In genomic region chr5:75242067-75242466, GRCh38 we compare ENCODE assay signal across 21 cellular contexts. TPM values are rescaled to one million over a fixed set of nuclear protein-coding genes. Genes with fewer than 3 reads are reported as not detected.
DNase-seq lines count a peak whose midpoint lies in the region; ATAC-seq and TF ChIP-seq lines count a peak whose summit lies in the region.
"Had no signal": no experiment of that assay in that cellular context is flagged by ENCODE, and none has a peak within 500 bp of the region (broad histone marks: within the 10 kb centered on the region; RNA-seq: fewer than 3 reads in every experiment).

No MANE protein-coding gene starts in this region.

- CTCF ChIA-PET in PC-3 (lab: Charles Lee) = no interaction called here

- H3K36me3 ChIP-seq in GM23338 (ENCODE audit: insufficient read depth) (no peaks in the 10 kb centered on the region), PC-3 (ENCODE audit: low read depth, low read length) (no peaks in the 10 kb centered on the region), trophoblast cell (ENCODE audit: control insufficient read depth in 1 of 2, insufficient read depth in 2 of 2, low read length in 2 of 2) (peaks cover 0 to 1% of the 10 kb centered on the region in 2 experiments), WERI-Rb-1 (no peaks in the 10 kb centered on the region), transverse colon (no peaks in the 10 kb centered on the region)
- H3K36me3 ChIP-seq: MG63 had no signal

- H3K18ac ChIP-seq in trophoblast cell (ENCODE audit: low read length) = no peak overlapping the region

- H3K4me1 Mint-ChIP-seq in GM23338 = peaks cover 41% of the 10 kb centered on the region; the same call in 2 of the 3 replicates

- H3K27me3 Mint-ChIP-seq in GM23338 (ENCODE audit: insufficient read depth, low read depth, poor library complexity) = no peaks in the 10 kb centered on the region

- H4K91ac ChIP-seq in trophoblast cell (ENCODE audit: low read depth, low read length) = no peak overlapping the region

- no peak overlapping the region for H3K4ac ChIP-seq in trophoblast cell (ENCODE audit: low read depth, low read length)

- peaks cover 18% of the 10 kb centered on the region for H3K79me1 ChIP-seq in trophoblast cell (ENCODE audit: low read length)

- BruUV-seq in PC-3 (replicated peaks; lab: Mats Ljungman, UMichigan) = no TSS peak

- ATAC-seq in GM23338 = no peak
- ATAC-seq in PC-3 = no peak
- ATAC-seq in activated naive CD4-positive, alpha-beta T cell treated with anti-CD3 and anti-CD28 coated beads, Interleukin-2, amount 50 U/mL, for 72 hours = no peak
- ATAC-seq: K562 had no signal

- peak overlapping the region; percentile 26; the same call in 1 of the 2 replicates for H2AFZ ChIP-seq in GM23338
- H2AFZ ChIP-seq in PC-3 (ENCODE audit: low read length) = no peak overlapping the region
- no peak overlapping the region for H2AFZ ChIP-seq in trophoblast cell (ENCODE audit: insufficient read depth, low read length, poor library complexity)

- no peak for DNase-seq in GM23338 (ENCODE audit: low spot score)
- peak; percentile 14 for DNase-seq in PC-3
- no peak for DNase-seq in epithelial cell of prostate (ENCODE audit: low read depth, low spot score)
- DNase-seq in trophoblast cell = peak; percentile 9 to 51
- no peak for DNase-seq in WERI-Rb-1
- DNase-seq in transverse colon = no peak
- DNase-seq in activated naive CD4-positive, alpha-beta T cell treated with anti-CD3 and anti-CD28 coated beads, Interleukin-2, amount 50 U/mL, for 72 hours (ENCODE audit: low spot score in 2 of 2) = no peak
- DNase-seq: CD4-positive, CD25-positive, alpha-beta regulatory T cell; DMS 273 treated with DMSO at 0.1 percent for 48 hours; GDM1; HFFc6; MG63; NCI-H1417; NCI-H1694 treated with DMSO at 0.1 percent for 48 hours; NCI-H2081 treated with DMSO at 0.1 percent for 48 hours; NCI-H446; NCI-H526 treated with DMSO at 0.1 percent for 48 hours; NK-92 treated with Interleukin-12 subunit alpha and Interleukin-12 subunit beta, amount 100 ng/mL, for 24 hours; Right ventricle myocardium superior had no signal

- no peak overlapping the region for H4K8ac ChIP-seq in trophoblast cell (ENCODE audit: low read depth, low read length)

- H3F3A ChIP-seq in GM23338 (replicated peaks; ENCODE audit: low read depth) (no peaks in the 10 kb centered on the region), PC-3 (ENCODE audit: low read length, unreplicated experiment) (no peaks in the 10 kb centered on the region)

- no peaks in the 10 kb centered on the region for H3K9me3 ChIP-seq in PC-3 (ENCODE audit: low read length)
- no peaks in the 10 kb centered on the region for H3K9me3 ChIP-seq in trophoblast cell (ENCODE audit: insufficient read depth, low read depth, low read length)
- H3K9me3 ChIP-seq in WERI-Rb-1 (ENCODE audit: severe bottlenecking) = no peaks in the 10 kb centered on the region
- H3K9me3 ChIP-seq in transverse colon = no peaks in the 10 kb centered on the region
- H3K9me3 ChIP-seq: MG63 had no signal

- H3K27ac ChIP-seq in GM23338 (ENCODE audit: low read depth) (no peak overlapping the region), PC-3 (ENCODE audit: low read length) (no peak overlapping the region), epithelial cell of prostate (peak overlapping the region; percentile 70), trophoblast cell (ENCODE audit: low read depth, low read length) (peak overlapping the region; percentile 36), WERI-Rb-1 (no peak overlapping the region), transverse colon (no peak overlapping the region)

- no peaks in the 10 kb centered on the region for H3K36me3 Mint-ChIP-seq in GM23338 (ENCODE audit: low read depth)
- no peaks in the 10 kb centered on the region for H3K36me3 Mint-ChIP-seq in activated naive CD4-positive, alpha-beta T cell treated with anti-CD3 and anti-CD28 coated beads, Interleukin-2, amount 50 U/mL, for 72 hours
- H3K36me3 Mint-ChIP-seq: CD4-positive, CD25-positive, alpha-beta regulatory T cell had no signal

- peak overlapping the region; percentile 61 for H2BK5ac ChIP-seq in trophoblast cell (ENCODE audit: low read depth, low read length, poor library complexity)

- no peak overlapping the region for H3K23ac ChIP-seq in trophoblast cell (ENCODE audit: low read length)

- H3K4me3 Mint-ChIP-seq in GM23338 = no peak overlapping the region
- H3K4me3 Mint-ChIP-seq: CD4-positive, CD25-positive, alpha-beta regulatory T cell; HFFc6 had no signal

- H3K4me3 ChIP-seq in GM23338 (no peak overlapping the region), PC-3 (ENCODE audit: low read length) (no peak overlapping the region), trophoblast cell (ENCODE audit: low read depth, low read length) (no peak overlapping the region), WERI-Rb-1 (ENCODE audit: low read depth, low read length) (no peak overlapping the region), transverse colon (no peak overlapping the region)
- H3K4me3 ChIP-seq: K562, MG63 had no signal

- in situ Hi-C loops in transverse colon (cut with MboI; ENCODE audit: low pct_ligation_motif_present in 1 of 4, low pct_unique_long_range_greater_than_20kb in 1 of 4, low sequenced_read_pairs in 3 of 4) = loop anchor here in 3 of 4 donors (25.0 kb wide), 4 partner anchors 95 to 445 kb away; partner anchors contain the start of genes CERT1 (in 1 of the 3), HMGCR (in 1 of the 3) and POLK (in 1 of the 3)

- no peaks in the 10 kb centered on the region for H3K9me2 ChIP-seq in GM23338 (ENCODE audit: insufficient read depth)
- no peaks in the 10 kb centered on the region for H3K9me2 ChIP-seq in PC-3 (replicated peaks; ENCODE audit: low read length)

- intact Hi-C loops in PC-3 (cut with micrococcal nuclease) (no loop called here), transverse colon (cut with DNase I; ENCODE audit: low total_unique reads) (no loop called here)

- H2AK5ac ChIP-seq in trophoblast cell (ENCODE audit: low read length) = no peak overlapping the region

- no peak overlapping the region for H3K14ac ChIP-seq in trophoblast cell (ENCODE audit: low read length)

- TF ChIP-seq CTCF in GM23338 (conservative IDR thresholded peaks at IDR 0.05; ENCODE audit: low read depth in 2 of 2) = no peak
- TF ChIP-seq CTCF in PC-3 (conservative IDR thresholded peaks at IDR 0.05; ENCODE audit: low read depth, low read length) = no peak
- no peak for TF ChIP-seq CTCF in WERI-Rb-1 (IDR thresholded peaks at IDR 0.05; ENCODE audit: low read depth, low read length)
- no peak for TF ChIP-seq CTCF in transverse colon (IDR thresholded peaks at IDR 0.05)

- H3K9me3 Mint-ChIP-seq in GM23338 = no peaks in the 10 kb centered on the region
- no peaks in the 10 kb centered on the region for H3K9me3 Mint-ChIP-seq in activated naive CD4-positive, alpha-beta T cell treated with anti-CD3 and anti-CD28 coated beads, Interleukin-2, amount 50 U/mL, for 72 hours
- H3K9me3 Mint-ChIP-seq: CD4-positive, CD25-positive, alpha-beta regulatory T cell; HFFc6 had no signal

- no peak overlapping the region for H3K9ac ChIP-seq in PC-3 (ENCODE audit: low read length)
- H3K9ac ChIP-seq in trophoblast cell (ENCODE audit: low read length) = no peak overlapping the region

- peak overlapping the region; percentile 10 for H2BK12ac ChIP-seq in trophoblast cell (ENCODE audit: low read length)

- no peak overlapping the region for H2BK120ac ChIP-seq in trophoblast cell (ENCODE audit: insufficient read depth, low read length, poor library complexity)

- no peak overlapping the region for H4K12ac ChIP-seq in trophoblast cell (ENCODE audit: low read depth, low read length)

- H3K4me1 ChIP-seq in GM23338 (ENCODE audit: insufficient read depth) (peaks cover 32% of the 10 kb centered on the region), PC-3 (ENCODE audit: insufficient read depth, low read length) (peaks cover 22% of the 10 kb centered on the region), trophoblast cell (ENCODE audit: control insufficient read depth in 1 of 2, insufficient read depth in 2 of 2, low read length in 2 of 2) (peaks cover 17 to 18% of the 10 kb centered on the region in 2 experiments), transverse colon (peaks cover 0 to 6% (median 2%) of the 10 kb centered on the region in 4 donors)

- H4K20me1 ChIP-seq in GM23338 (replicated peaks; ENCODE audit: insufficient read depth) (no peaks in the 10 kb centered on the region), PC-3 (ENCODE audit: low read length) (no peaks in the 10 kb centered on the region)

- H3K27ac Mint-ChIP-seq in GM23338 = peak overlapping the region; percentile 12; the same call in 1 of the 2 replicates
- H3K27ac Mint-ChIP-seq in activated naive CD4-positive, alpha-beta T cell treated with anti-CD3 and anti-CD28 coated beads, Interleukin-2, amount 50 U/mL, for 72 hours = no peak overlapping the region
- H3K27ac Mint-ChIP-seq: CD4-positive, CD25-positive, alpha-beta regulatory T cell; HFFc6 had no signal

- H3K27me3 ChIP-seq in GM23338 (ENCODE audit: insufficient read depth) = no peaks in the 10 kb centered on the region
- H3K27me3 ChIP-seq in PC-3 (ENCODE audit: low read length) = no peaks in the 10 kb centered on the region
- no peaks in the 10 kb centered on the region for H3K27me3 ChIP-seq in trophoblast cell (ENCODE audit: insufficient read depth, low read length)
- no peaks in the 10 kb centered on the region for H3K27me3 ChIP-seq in WERI-Rb-1 (ENCODE audit: insufficient read depth, low read depth, severe bottlenecking)
- no peaks in the 10 kb centered on the region for H3K27me3 ChIP-seq in transverse colon
- H3K27me3 ChIP-seq: MG63 had no signal

- H3K79me2 ChIP-seq in GM23338 (replicated peaks; ENCODE audit: insufficient read depth) (no peaks in the 10 kb centered on the region), PC-3 (ENCODE audit: low read length) (no peaks in the 10 kb centered on the region), trophoblast cell (ENCODE audit: control insufficient read depth, insufficient read depth, low read length, poor library complexity) (peaks cover 2% of the 10 kb centered on the region)

- WGBS in trophoblast cell (ENCODE audit: extremely low coverage, insufficient coverage, insufficient read length) = no CpG with 5 or more reads among the region's 2 CpGs
- WGBS in transverse colon (ENCODE audit: low coverage in 1 of 2), 2 donors = 65 to 92% methylated on average over 2 of the region's 2 CpGs

- H3K4me2 ChIP-seq in GM23338 (0 out of 2 replicates have a peak overlapping the region, but pooled peaks have one; percentile 12), PC-3 (ENCODE audit: low read length) (no peak overlapping the region), trophoblast cell (ENCODE audit: low read length) (peak overlapping the region; percentile 51)

- no peak for TF ChIP-seq EP300 in transverse colon (IDR thresholded peaks at IDR 0.05; ENCODE audit: low read depth)

- no peak for TF ChIP-seq POLR2A in transverse colon (IDR thresholded peaks at IDR 0.05)

- POLR2A ChIA-PET in PC-3 (lab: Charles Lee; ENCODE audit: unreplicated experiment) = no interaction called here

RNA-seq across cellular contexts. Expression of gene ANKRD31, which starts 5.4 kb away (rescaled TPM):
- total RNA-seq in GM23338 (2014; rRNA removed; shearing (Covaris generic)) = 0.16 and 0.59 TPM in 2 replicates
- 0.18 and 0.30 TPM in 2 replicates for polyA plus RNA-seq in GM23338 (2016; fragmentation: Nextera tagmentation; extraction: Ambion mirVana)
- total RNA-seq in PC-3 (2014; rRNA removed) (0.12 and 0.26 TPM in 2 replicates), transverse colon (under 1 TPM in 1 of 4 donors, not detected in 3; 0.16 TPM)
- 0.14 TPM in 2 replicates for polyA plus RNA-seq in trophoblast cell (2013)
- under 1 TPM; 0.34 to 0.47 TPM for total RNA-seq in activated naive CD4-positive, alpha-beta T cell treated with anti-CD3 and anti-CD28 coated beads, Interleukin-2, amount 50 U/mL, for 72 hours
- total RNA-seq: LHCN-M2 had no signal

Comparison
In these comparisons a context has a peak if more than half of its experiments do, and no peak if none do; other contexts are left out.
1. DNase-seq: peak in PC-3 (single experiment) and trophoblast cell (2 of 2); none in GM23338 (single experiment), epithelial cell of prostate (single experiment), WERI-Rb-1 (single experiment), transverse colon (single experiment) and activated naive CD4-positive, alpha-beta T cell treated with anti-CD3 and anti-CD28 coated beads, Interleukin-2, amount 50 U/mL, for 72 hours (0 of 2).
2. H3K27ac ChIP-seq: peak in epithelial cell of prostate (single experiment) and trophoblast cell (single experiment); none in GM23338 (single experiment), PC-3 (single experiment), WERI-Rb-1 (single experiment) and transverse colon (0 of 4).